Comparison of ENCODE assay signal across 10 cellular contexts in genomic region chr10:101246639-101247038, GRCh38. TPM values are rescaled to one million over a fixed set of nuclear protein-coding genes. Genes with fewer than 3 reads are reported as not detected.
"Had no signal": no experiment of that assay in that cellular context is flagged by ENCODE, and none has a peak within 500 bp of the region (broad histone marks: within the 10 kb centered on the region; RNA-seq: fewer than 3 reads in every experiment).

No MANE protein-coding gene starts in this region.

- H3K4me1 ChIP-seq: HAP-1 had no signal

- DNase-seq: GM23248, GOT3, H7, H9, HCEC 1CT, HFFc6 had no signal

- H3K9me3 Mint-ChIP-seq: GM23338, H9, HFFc6 had no signal

- H3K36me3 ChIP-seq: HAP-1 had no signal

- H3K4me3 ChIP-seq: GM23248, GM23338, HAP-1 had no signal

- H3K4me3 Mint-ChIP-seq: GM23338, H9, HFFc6 had no signal

- H3K27ac Mint-ChIP-seq: GM23338, H9, HFFc6 had no signal

- H3K9me3 ChIP-seq: HAP-1 had no signal

- H3K4me1 Mint-ChIP-seq: GM23338, H9 had no signal

- H3K27ac ChIP-seq: GM23248 had no signal

RNA-seq across cellular contexts. Expression of gene LBX1, which starts 17.4 kb away (rescaled TPM):
- total RNA-seq: GM23248, GM23338, H1, H4, H7, H9, HFFc6 had no signal
